9 cellular contexts compared by ENCODE assay signal in genomic region chr12:92138144-92138543, GRCh38. TPM values are rescaled to one million over a fixed set of nuclear protein-coding genes. Genes with fewer than 3 reads are reported as not detected.
A peak's percentile ranks its signal among the peaks of the same experiment; 100 is the strongest.
DNase-seq lines count a peak whose midpoint lies in the region; ATAC-seq and TF ChIP-seq lines count a peak whose summit lies in the region.
"Had no signal": no experiment of that assay in that cellular context is flagged by ENCODE, and none has a peak within 500 bp of the region (broad histone marks: within the 10 kb centered on the region; RNA-seq: fewer than 3 reads in every experiment).

No MANE protein-coding gene starts in this region.

- POLR2A ChIA-PET in PC-9 (lab: Charles Lee; ENCODE audit: unreplicated experiment) = interaction anchor here (0.6 to 1.7 kb wide), 5 partner anchors 8 to 552 kb away, joined by 3 to 14 read pairs (median 4); partner anchors contain the start of gene BTG1

- H3K4me1 ChIP-seq in DOHH2 (ENCODE audit: control insufficient read depth, low read length) = peaks cover 71% of the 10 kb centered on the region
- peaks cover 91% of the 10 kb centered on the region for H3K4me1 ChIP-seq in PC-9 (replicated peaks; ENCODE audit: insufficient read depth)

- H3K9me2 ChIP-seq in DOHH2 (replicated peaks; ENCODE audit: control insufficient read depth, low read length) = no peaks in the 10 kb centered on the region
- H3K9me2 ChIP-seq in PC-9 (ENCODE audit: insufficient read depth) = no peaks in the 10 kb centered on the region

- H3K79me2 ChIP-seq in DOHH2 (ENCODE audit: control insufficient read depth, low read length) (peaks cover 100% of the 10 kb centered on the region), PC-9 (ENCODE audit: low read depth) (peaks cover 100% of the 10 kb centered on the region)

- ATAC-seq in HG02588 (IDR thresholded peaks at IDR 0.05; ENCODE audit: unreplicated experiment) = no peak

- no peaks in the 10 kb centered on the region for H3K27me3 Mint-ChIP-seq in progenitor cell of endocrine pancreas

- peaks cover 37% of the 10 kb centered on the region for H3K36me3 Mint-ChIP-seq in progenitor cell of endocrine pancreas (ENCODE audit: insufficient read depth)

- H3K4me2 ChIP-seq in DOHH2 (ENCODE audit: low read length) (peak overlapping the region; percentile 94), PC-9 (peak overlapping the region; percentile 96)

- peaks cover 71% of the 10 kb centered on the region for H4K20me1 ChIP-seq in DOHH2 (ENCODE audit: control insufficient read depth, insufficient read depth, low read depth, low read length)
- H4K20me1 ChIP-seq in PC-9 (ENCODE audit: insufficient read depth) = peaks cover 24% of the 10 kb centered on the region

- peaks cover 23% of the 10 kb centered on the region for H3F3A ChIP-seq in DOHH2 (ENCODE audit: control insufficient read depth, insufficient read depth)
- H3F3A ChIP-seq in PC-9 (ENCODE audit: insufficient read depth, low read depth) = peaks cover 40% of the 10 kb centered on the region; the same call in 1 of the 2 replicates

- no peaks in the 10 kb centered on the region for H3K27me3 ChIP-seq in DOHH2 (ENCODE audit: control insufficient read depth, low read length)
- no peaks in the 10 kb centered on the region for H3K27me3 ChIP-seq in PC-9 (ENCODE audit: insufficient read depth, low read depth)

- H3K4me3 Mint-ChIP-seq in progenitor cell of endocrine pancreas (ENCODE audit: low read depth) = peak overlapping the region; percentile 90

- intact Hi-C loops in PC-9 (cut with micrococcal nuclease; ENCODE audit: unreplicated experiment) = loop anchor here (2.0 kb wide), 1 partner anchor 151 kb away; no protein-coding TSS in a partner anchor

- no peaks in the 10 kb centered on the region for H3K9me3 Mint-ChIP-seq in progenitor cell of endocrine pancreas (ENCODE audit: low read depth)

- H2AFZ ChIP-seq in PC-9 = no peak overlapping the region

- no peak for TF ChIP-seq CTCF in DOHH2 (IDR thresholded peaks at IDR 0.05; ENCODE audit: low read depth, low read length, poor library complexity, severe bottlenecking)
- no peak for TF ChIP-seq CTCF in PC-9 (conservative IDR thresholded peaks at IDR 0.05)
- no peak for TF ChIP-seq CTCF in epithelial cell of esophagus (IDR thresholded peaks at IDR 0.05; ENCODE audit: insufficient read depth, low read depth, low read length, missing control alignments)
- no peak for TF ChIP-seq CTCF in progenitor cell of endocrine pancreas (IDR thresholded peaks at IDR 0.05; ENCODE audit: unreplicated experiment)

- no peak for DNase-seq in PC-9
- DNase-seq in epithelial cell of esophagus (ENCODE audit: low read depth) = peak; percentile 94
- no peak for DNase-seq in progenitor cell of endocrine pancreas (ENCODE audit: low spot score, unreplicated experiment)
- no peak for DNase-seq in NCI-H2107 (lab: John Stamatoyannopoulos, UW)
- no peak for DNase-seq in nucleus accumbens (lab: John Stamatoyannopoulos, UW)
- no peak for DNase-seq in dermis blood vessel endothelial cell
- DNase-seq: effector CD4-positive, alpha-beta T cell had no signal

- H3K27ac ChIP-seq in DOHH2 (ENCODE audit: low read depth, low read length) (no peak overlapping the region), PC-9 (peak overlapping the region; percentile 96)

- H3K4me3 ChIP-seq in DOHH2 (ENCODE audit: low read length) (peak overlapping the region; percentile 94), PC-9 (peak overlapping the region; percentile 72; the same call in 1 of the 2 replicates), epithelial cell of esophagus (ENCODE audit: low read length) (peak overlapping the region; percentile 28)

- peaks cover 67% of the 10 kb centered on the region for H3K4me1 Mint-ChIP-seq in progenitor cell of endocrine pancreas (ENCODE audit: low read depth)

- peak overlapping the region; percentile 88 for H3K27ac Mint-ChIP-seq in progenitor cell of endocrine pancreas

- BruUV-seq in PC-9 (replicated peaks; lab: Mats Ljungman, UMichigan) = no TSS peak

- peaks cover 86% of the 10 kb centered on the region for H3K36me3 ChIP-seq in DOHH2 (ENCODE audit: control insufficient read depth, low read length)
- peaks cover 76% of the 10 kb centered on the region for H3K36me3 ChIP-seq in PC-9 (ENCODE audit: low read depth)

- H3K9me3 ChIP-seq in DOHH2 (ENCODE audit: control insufficient read depth, insufficient read depth, low read length) (no peaks in the 10 kb centered on the region), PC-9 (ENCODE audit: insufficient read depth, low read depth) (no peaks in the 10 kb centered on the region)

- CTCF ChIA-PET in PC-9 (lab: Charles Lee) = no interaction called here

RNA-seq across cellular contexts. Expression of gene BTG1, which starts 7.5 kb away (rescaled TPM):
- 72.4 and 111 TPM in 2 replicates for total RNA-seq in PC-9 (2021)
- total RNA-seq in progenitor cell of endocrine pancreas = 162 and 164 TPM in 2 replicates
- 32.3 and 40.9 TPM in 2 replicates for total RNA-seq in dermis blood vessel endothelial cell

Comparison
In these comparisons a context has a peak if more than half of its experiments do, and no peak if none do; other contexts are left out.
1. H3K4me3 ChIP-seq: peak in every context shown above with its lines; median percentile 94 in DOHH2; 72 in PC-9; 28 in epithelial cell of esophagus.